8 cellular contexts compared by ENCODE assay signal in the genomic region with DNA sequence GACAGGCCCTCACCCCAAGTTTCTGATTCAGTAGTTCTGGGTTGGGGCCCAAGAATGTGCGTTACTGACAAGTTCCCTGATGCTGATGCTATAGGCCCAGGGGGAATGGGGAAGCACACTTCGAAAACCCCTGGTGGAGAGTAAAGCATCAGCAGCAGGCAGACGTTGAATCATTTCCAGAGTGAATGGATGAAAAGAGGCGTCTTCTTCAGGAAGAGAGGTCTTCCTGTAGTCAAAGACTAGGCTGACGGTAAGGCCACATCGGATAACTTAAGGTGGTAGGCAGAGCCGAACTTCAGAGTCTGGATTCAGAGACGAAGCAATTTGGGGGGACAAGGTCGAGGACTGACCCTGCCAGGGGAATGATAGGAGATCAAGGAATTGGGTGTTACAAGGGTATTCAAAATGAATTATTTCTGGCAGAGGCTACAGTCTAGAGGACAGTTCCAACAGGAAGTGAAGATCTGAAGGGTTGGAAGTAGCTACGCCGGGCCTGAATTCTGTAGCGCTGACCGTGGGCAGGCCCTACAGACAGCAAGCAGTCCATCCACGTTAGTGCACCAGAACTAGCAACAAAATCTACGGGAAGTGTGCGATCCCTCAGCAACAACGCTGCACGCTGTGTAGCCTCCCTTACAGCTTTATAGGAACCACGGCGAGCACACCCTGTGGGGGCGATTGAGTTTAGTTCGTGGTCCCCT. TPM values are rescaled to one million over a fixed set of nuclear protein-coding genes. Genes with fewer than 3 reads are reported as not detected.
A peak's percentile ranks its signal among the peaks of the same experiment; 100 is the strongest.
DNase-seq lines count a peak whose midpoint lies in the region; ATAC-seq, FAIRE-seq and TF ChIP-seq lines count a peak whose summit lies in the region.

No MANE protein-coding gene starts in this region.

- H4K20me1 ChIP-seq in SU-DHL-6 (ENCODE audit: low read depth, low read length) = no peaks in the 10 kb centered on the region

- H3K9me2 ChIP-seq in SU-DHL-6 (replicated peaks; ENCODE audit: insufficient read depth, low read length) = no peaks in the 10 kb centered on the region

- H3K4me3 ChIP-seq in SU-DHL-6 (ENCODE audit: insufficient read depth, low read length, poor library complexity, severe bottlenecking) (peak overlapping the region; percentile 73), bronchial epithelial cell (ENCODE audit: low read depth, low read length) (peak overlapping the region; percentile 65)

- no peaks in the 10 kb centered on the region for H3K27me3 Mint-ChIP-seq in stimulated activated memory B cell treated with anti-CD40 and anti-IgM and Interleukin-4, amounts not matched to agents 10 μg/mL and 1 μg/mL and 100 μg/mL, for 72 hours

- peak overlapping the region; percentile 100 for H3K4me3 Mint-ChIP-seq in stimulated activated memory B cell treated with anti-CD40 and anti-IgM and Interleukin-4, amounts not matched to agents 10 μg/mL and 1 μg/mL and 100 μg/mL, for 72 hours

- peak overlapping the region; percentile 52 for H2AFZ ChIP-seq in SU-DHL-6 (ENCODE audit: low read depth, low read length, severe bottlenecking)

- FAIRE-seq in bronchial epithelial cell (lab: Jason Lieb, UNC) = no peak

- peaks cover 40% of the 10 kb centered on the region for H3K79me2 ChIP-seq in SU-DHL-6 (ENCODE audit: insufficient read depth, low read length)

- no peaks in the 10 kb centered on the region for H3F3A ChIP-seq in SU-DHL-6 (ENCODE audit: insufficient read depth)

- peak overlapping the region; percentile 51 for H3K27ac ChIP-seq in SU-DHL-6 (ENCODE audit: low read depth, low read length)

- H3K27ac Mint-ChIP-seq in stimulated activated memory B cell treated with anti-CD40 and anti-IgM and Interleukin-4, amounts not matched to agents 10 μg/mL and 1 μg/mL and 100 μg/mL, for 72 hours = peak overlapping the region; percentile 94

- ATAC-seq in Right ventricle myocardium inferior (peak; percentile 18), HG03175 (IDR thresholded peaks at IDR 0.05; ENCODE audit: unreplicated experiment) (peak; percentile 26)
- peak; percentile 45 for ATAC-seq in stimulated activated memory B cell treated with anti-CD40 and anti-IgM and Interleukin-4, amounts not matched to agents 10 μg/mL and 1 μg/mL and 100 μg/mL, for 72 hours

- H3K27me3 ChIP-seq in SU-DHL-6 (ENCODE audit: low read length) (no peaks in the 10 kb centered on the region), bronchial epithelial cell (ENCODE audit: control insufficient read depth, insufficient read depth, low read length) (no peaks in the 10 kb centered on the region)

- H3K4me2 ChIP-seq in SU-DHL-6 (ENCODE audit: low read depth, low read length, poor library complexity, severe bottlenecking) = peak overlapping the region; percentile 74

- no peaks in the 10 kb centered on the region for H3K9me3 ChIP-seq in SU-DHL-6 (ENCODE audit: insufficient read depth, low read length)

- H3K9me3 Mint-ChIP-seq in stimulated activated memory B cell treated with anti-CD40 and anti-IgM and Interleukin-4, amounts not matched to agents 10 μg/mL and 1 μg/mL and 100 μg/mL, for 72 hours = no peaks in the 10 kb centered on the region

- no peak for TF ChIP-seq CTCF in SU-DHL-6 (IDR thresholded peaks at IDR 0.05; ENCODE audit: insufficient read depth, low read length, poor library complexity, severe bottlenecking)
- TF ChIP-seq CTCF in bronchial epithelial cell (IDR thresholded peaks at IDR 0.05; ENCODE audit: insufficient read depth, low read length, severe bottlenecking) = peak; percentile 2

- H3K36me3 ChIP-seq in SU-DHL-6 (ENCODE audit: low read length) = no peaks in the 10 kb centered on the region
- peaks cover 1% of the 10 kb centered on the region for H3K36me3 ChIP-seq in bronchial epithelial cell (ENCODE audit: control insufficient read depth, insufficient read depth, low read length)

- H3K9ac ChIP-seq in SU-DHL-6 (ENCODE audit: low read length) = peak overlapping the region; percentile 79

- intact Hi-C loops in Right ventricle myocardium inferior (cut with DNase I) (no loop called here), cardiac septum (cut with DNase I) (no loop called here)

- DNase-seq in Right ventricle myocardium inferior (ENCODE audit: missing footprints) = no peak
- DNase-seq in cardiac septum (ENCODE audit: low spot score) = no peak
- DNase-seq in bronchial epithelial cell (ENCODE audit: low read depth) = no peak
- DNase-seq in left kidney (ENCODE audit: low read depth, low spot score) = peak; percentile 26
- no peak for DNase-seq in NK-92 treated with Interleukin-12 subunit alpha and Interleukin-12 subunit beta, amount 100 ng/mL, for 24 hours (lab: John Stamatoyannopoulos, UW)

- peaks cover 41% of the 10 kb centered on the region for H3K4me1 Mint-ChIP-seq in stimulated activated memory B cell treated with anti-CD40 and anti-IgM and Interleukin-4, amounts not matched to agents 10 μg/mL and 1 μg/mL and 100 μg/mL, for 72 hours

- H3K36me3 Mint-ChIP-seq in stimulated activated memory B cell treated with anti-CD40 and anti-IgM and Interleukin-4, amounts not matched to agents 10 μg/mL and 1 μg/mL and 100 μg/mL, for 72 hours = peaks cover 18% of the 10 kb centered on the region

RNA-seq across cellular contexts. Expression of gene CENATAC, which starts 0.9 kb away (rescaled TPM):
- total RNA-seq in Right ventricle myocardium inferior (9.1 TPM), cardiac septum (15.0 TPM), bronchial epithelial cell (21.3 and 22.5 TPM in 2 replicates)

RNA-seq across cellular contexts. Expression of gene RPS25, which starts 21.1 kb away (rescaled TPM):
- 876 TPM for total RNA-seq in Right ventricle myocardium inferior
- total RNA-seq in cardiac septum = 572 TPM
- total RNA-seq in bronchial epithelial cell = 529 and 1,126 TPM in 2 replicates

RNA-seq across cellular contexts. Expression of gene TRAPPC4, which starts 21.5 kb away (rescaled TPM):
- 29.6 TPM for total RNA-seq in Right ventricle myocardium inferior
- total RNA-seq in cardiac septum = 42.4 TPM
- 115 and 123 TPM in 2 replicates for total RNA-seq in bronchial epithelial cell

RNA-seq across cellular contexts. Expression of gene FOXR1, which starts 25.5 kb away (rescaled TPM):
- total RNA-seq in Right ventricle myocardium inferior = not detected
- total RNA-seq in cardiac septum = not detected
- total RNA-seq in bronchial epithelial cell = not detected in 2 replicates

RNA-seq across cellular contexts. Expression of gene SLC37A4, which starts 33.6 kb away (rescaled TPM):
- total RNA-seq in Right ventricle myocardium inferior (7.2 TPM), cardiac septum (3.9 TPM), bronchial epithelial cell (9.9 and 11.6 TPM in 2 replicates)
